Comparison of ENCODE assay signal across 8 cellular contexts in genomic region chr6:125789167-125789566, GRCh38. TPM values are rescaled to one million over a fixed set of nuclear protein-coding genes. Genes with fewer than 3 reads are reported as not detected.
A peak's percentile ranks its signal among the peaks of the same experiment; 100 is the strongest.
DNase-seq lines count a peak whose midpoint lies in the region; ATAC-seq and TF ChIP-seq lines count a peak whose summit lies in the region.

No MANE protein-coding gene starts in this region.

- intact Hi-C loops in A673 (cut with micrococcal nuclease; ENCODE audit: unreplicated experiment): loop anchor here (2.0 to 10.0 kb wide), 2 partner anchors 168 to 556 kb away; partner anchors contain the start of genes CENPW and HINT3

- no peaks in the 10 kb centered on the region for H3K9me2 ChIP-seq in MM.1S (replicated peaks; ENCODE audit: insufficient read depth, low read length)

- DNase-seq in A673 (ENCODE audit: low spot score) (peak; percentile 63), MM.1S (no peak), choroid plexus epithelial cell (ENCODE audit: low read depth) (peak; percentile 53), NCI-H524 treated with DMSO at 0.1 percent for 48 hours (lab: John Stamatoyannopoulos, UW) (no peak), NCI-H774 (lab: John Stamatoyannopoulos, UW) (no peak), kidney tubule cell (ENCODE audit: low spot score) (no peak)

- POLR2A ChIA-PET in A673 (lab: Charles Lee; ENCODE audit: low non-redundant PET): interaction anchor here (2.3 kb wide), 1 partner anchor 8 kb away, joined by 10 read pairs; no protein-coding TSS in a partner anchor

- peak overlapping the region; percentile 80; the same call in 1 of the 2 replicates for H3K9ac ChIP-seq in MM.1S (ENCODE audit: low read length)

- no peaks in the 10 kb centered on the region for H3K27me3 ChIP-seq in A673 (replicated peaks; ENCODE audit: insufficient read depth, low read depth, low read length, poor library complexity)
- no peaks in the 10 kb centered on the region for H3K27me3 ChIP-seq in MM.1S (replicated peaks; ENCODE audit: insufficient read depth, low read length)

- H3K9me3 ChIP-seq in A673 (ENCODE audit: low read depth, low read length, poor library complexity, severe bottlenecking) (no peaks in the 10 kb centered on the region), MM.1S (replicated peaks; ENCODE audit: insufficient read depth, low read length) (no peaks in the 10 kb centered on the region)

- H3K4me2 ChIP-seq in MM.1S (ENCODE audit: low read depth, low read length): peak overlapping the region; percentile 95

- H3F3A ChIP-seq in MM.1S (ENCODE audit: insufficient read depth, low read length): peaks cover 25% of the 10 kb centered on the region

- CTCF ChIA-PET in A673 (lab: Charles Lee): interaction anchor here (0.8 to 3.6 kb wide), 3 partner anchors 8 to 185 kb away, joined by 3 to 16 read pairs (median 15); partner anchors contain the start of gene HINT3

- H3K4me3 ChIP-seq in A673 (ENCODE audit: low read depth, low read length, poor library complexity, severe bottlenecking) (peak overlapping the region; percentile 95), MM.1S (ENCODE audit: low read length) (peak overlapping the region; percentile 97), choroid plexus epithelial cell (ENCODE audit: low read depth, low read length) (no peak overlapping the region)

- H4K20me1 ChIP-seq in MM.1S (ENCODE audit: insufficient read depth, low read length): no peaks in the 10 kb centered on the region

- ATAC-seq in GM21367 (IDR thresholded peaks at IDR 0.05; ENCODE audit: unreplicated experiment): no peak

- 0 out of 2 replicates have a peak, but pooled peaks cover 9% of the 10 kb centered on the region for H3K79me2 ChIP-seq in MM.1S (ENCODE audit: low read length)

- no peaks in the 10 kb centered on the region for H3K36me3 Mint-ChIP-seq in nephron (ENCODE audit: low read depth)

- H3K4me1 Mint-ChIP-seq in nephron: peaks cover 27% of the 10 kb centered on the region

- BruUV-seq in A673 (replicated peaks; lab: Mats Ljungman, UMichigan): TSS peak; percentile 71

- no peaks in the 10 kb centered on the region for H3K9me3 Mint-ChIP-seq in nephron

- H2AFZ ChIP-seq in MM.1S (ENCODE audit: low read length): peak overlapping the region; percentile 95

- H3K27ac ChIP-seq in A673 (ENCODE audit: low read depth, low read length, poor library complexity, severe bottlenecking) (peak overlapping the region; percentile 97), MM.1S (ENCODE audit: low read length) (peak overlapping the region; percentile 73)

- H3K27me3 Mint-ChIP-seq in nephron (ENCODE audit: low read depth): no peaks in the 10 kb centered on the region

- TF ChIP-seq CTCF in A673 (conservative IDR thresholded peaks at IDR 0.05; ENCODE audit: low read depth, low read length) (no peak), MM.1S (IDR thresholded peaks at IDR 0.05; ENCODE audit: low read length) (no peak), choroid plexus epithelial cell (conservative IDR thresholded peaks at IDR 0.05; ENCODE audit: low read depth, low read length) (no peak), nephron (IDR thresholded peaks at IDR 0.05; ENCODE audit: unreplicated experiment in 3 of 3) (no peak)

- H3K4me1 ChIP-seq in A673 (ENCODE audit: insufficient read depth, low read length, poor library complexity, severe bottlenecking): peaks cover 55% of the 10 kb centered on the region
- H3K4me1 ChIP-seq in MM.1S (ENCODE audit: low read length): peaks cover 16% of the 10 kb centered on the region

- H3K36me3 ChIP-seq in A673 (ENCODE audit: insufficient read depth, low read length, poor library complexity, severe bottlenecking) (no peaks in the 10 kb centered on the region), MM.1S (replicated peaks; ENCODE audit: insufficient read depth, low read length) (no peaks in the 10 kb centered on the region)

- peak overlapping the region; percentile 99 to 100 (median 100) for H3K27ac Mint-ChIP-seq in nephron

- peak overlapping the region; percentile 87 to 97 (median 93) for H3K4me3 Mint-ChIP-seq in nephron

RNA-seq across cellular contexts. Expression of gene NCOA7, which starts 1.6 kb away (rescaled TPM):
- total RNA-seq in A673 (2021): 30.1 and 33.5 TPM in 2 replicates

RNA-seq across cellular contexts. Expression of gene HEY2, which starts 39.7 kb away (rescaled TPM):
- 0.15 and 0.32 TPM in 2 replicates for total RNA-seq in A673 (2021)

Comparison
In these comparisons a context has a peak if more than half of its experiments do, and no peak if none do; other contexts are left out.
1. DNase-seq: peak in A673 (single experiment) and choroid plexus epithelial cell (single experiment); none in MM.1S (single experiment), NCI-H524 treated with DMSO at 0.1 percent for 48 hours (single experiment), NCI-H774 (single experiment) and kidney tubule cell (single experiment).